ENCODE assay signal across 1 cellular context in genomic region chr2:2662037-2662846, GRCh38.
TF ChIP-seq lines count a peak whose summit lies in the region.

No MANE protein-coding gene starts in this region.

TF ChIP-seq in IMR-90, 13 proteins besides CTCF, POLR2A, EP300 and RAD21:
- no peak for TF ChIP-seq ELK1 (IDR thresholded peaks at IDR 0.05; ENCODE audit: borderline replicate concordance, low read depth, low read length)
- no peak for TF ChIP-seq CHD1 (IDR thresholded peaks at IDR 0.05; ENCODE audit: low read depth, low read length)
- TF ChIP-seq USF2 (IDR thresholded peaks at IDR 0.05; ENCODE audit: low read depth, low read length), result no peak
- no peak for TF ChIP-seq RCOR1 (IDR thresholded peaks at IDR 0.05; ENCODE audit: insufficient replicate concordance, low read length)
- no peak for TF ChIP-seq MAFK (IDR thresholded peaks at IDR 0.05; ENCODE audit: low read depth, low read length)
- TF ChIP-seq BHLHE40 (IDR thresholded peaks at IDR 0.05; ENCODE audit: low read depth, low read length), result no peak
- no peak for TF ChIP-seq MAZ (IDR thresholded peaks at IDR 0.05; ENCODE audit: borderline replicate concordance, low read depth, low read length)
TF ChIP-seq in IMR-90: peak in this region for 0.
